ENCODE assay signal across 8 cellular contexts in the genomic region with DNA sequence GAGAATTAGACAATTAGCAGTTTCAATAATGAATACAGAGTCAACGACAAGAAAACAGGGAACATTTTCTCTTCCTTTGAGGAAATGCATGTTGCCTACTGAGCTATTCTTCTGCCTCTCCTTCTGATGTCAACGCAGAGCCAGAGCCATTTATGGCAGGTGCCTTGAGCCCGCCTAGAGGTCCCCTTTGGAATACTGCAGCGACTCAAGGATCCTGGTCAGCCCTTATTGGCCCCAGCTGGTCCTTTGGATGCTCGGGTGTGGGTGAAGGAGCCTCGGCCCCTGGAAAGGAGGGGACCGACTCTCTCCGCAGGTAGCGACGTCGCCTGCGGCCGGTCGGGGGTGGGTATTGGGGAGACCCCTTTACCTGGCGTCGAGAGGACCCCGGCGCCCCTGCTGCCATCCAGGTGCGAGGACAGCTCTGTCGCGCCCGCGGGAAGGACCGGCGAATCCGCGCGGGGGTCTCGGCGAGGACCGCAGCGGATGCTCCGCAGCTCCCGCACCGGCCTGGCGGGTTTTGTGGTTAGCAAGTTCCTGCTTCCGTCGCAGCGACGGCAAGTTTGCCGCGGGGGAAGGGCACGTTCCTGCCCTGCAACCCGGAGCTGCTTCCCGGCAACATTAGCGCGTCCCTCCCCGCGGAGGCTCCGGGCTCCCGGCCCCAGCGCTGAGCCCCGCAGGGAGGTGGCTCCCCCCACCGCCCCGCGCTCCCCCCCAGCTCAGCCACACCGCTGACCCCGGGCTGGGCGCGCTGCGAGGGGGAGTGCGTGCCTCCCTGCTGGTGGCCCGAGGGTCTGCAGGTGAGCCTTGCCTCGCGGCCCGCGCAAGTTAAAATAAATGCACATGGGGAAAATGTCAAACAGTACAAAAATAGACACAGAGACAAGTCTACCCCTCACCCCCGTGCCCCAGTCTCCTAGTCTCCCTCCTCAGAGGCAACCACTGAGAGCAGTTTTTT. TPM values are rescaled to one million over a fixed set of nuclear protein-coding genes. Genes with fewer than 3 reads are reported as not detected.
DNase-seq lines count a peak whose midpoint lies in the region; ATAC-seq and TF ChIP-seq lines count a peak whose summit lies in the region.

MANSC1 (minus strand) TSS at position 532 of the 955 bp plus-strand sequence. CDS start 6,928 bp downstream, outside the sequence.

- no peak within 1 kb of the TSS for H3K27ac Mint-ChIP-seq in GM23338
- peak within 1 kb of the TSS; percentile 14 for H3K27ac Mint-ChIP-seq in stimulated activated memory B cell treated with anti-CD40 and anti-IgM and Interleukin-4, amounts not matched to agents 10 μg/mL and 1 μg/mL and 100 μg/mL, for 72 hours

- DNase-seq in AG09309 (ENCODE audit: low read depth) (no peak), GM23338 (ENCODE audit: low spot score) (peak; percentile 86), NCI-H748 (lab: John Stamatoyannopoulos, UW; ENCODE audit: unreplicated experiment) (peak; percentile 74), epithelial cell of prostate (ENCODE audit: low read depth, low spot score) (no peak)
- peak; percentile 32 for DNase-seq in activated T-cell treated with anti-CD3 and anti-CD28 coated beads, Interleukin-2, amount 50 U/mL, for 4 hours

- peaks cover 4% of the 10 kb centered on the region; the same call in 1 of the 2 replicates for H3F3A ChIP-seq in GM23338 (replicated peaks; ENCODE audit: low read depth)

- peaks cover 15% of the 10 kb centered on the region; the same call in 2 of the 3 replicates for H3K36me3 Mint-ChIP-seq in GM23338 (ENCODE audit: low read depth)
- no peaks in the 10 kb centered on the region for H3K36me3 Mint-ChIP-seq in activated T-cell treated with anti-CD3 and anti-CD28 coated beads, Interleukin-2, amount 50 U/mL, for 4 hours (ENCODE audit: insufficient read depth)
- no peaks in the 10 kb centered on the region for H3K36me3 Mint-ChIP-seq in stimulated activated memory B cell treated with anti-CD40 and anti-IgM and Interleukin-4, amounts not matched to agents 10 μg/mL and 1 μg/mL and 100 μg/mL, for 72 hours

- peak; percentile 91 for ATAC-seq in GM23338
- peak; percentile 83 to 84 for ATAC-seq in activated T-cell treated with anti-CD3 and anti-CD28 coated beads, Interleukin-2, amount 50 U/mL, for 4 hours
- peak; percentile 80 for ATAC-seq in stimulated activated memory B cell treated with anti-CD40 and anti-IgM and Interleukin-4, amounts not matched to agents 10 μg/mL and 1 μg/mL and 100 μg/mL, for 72 hours
- ATAC-seq in GM21825 (IDR thresholded peaks at IDR 0.05; ENCODE audit: unreplicated experiment) = no peak

- no peaks in the 10 kb centered on the region for H3K9me3 ChIP-seq in mononuclear cell (ENCODE audit: low read depth, low read length)

- peak within 1 kb of the TSS; percentile 76 for H3K4me3 Mint-ChIP-seq in GM23338
- peak within 1 kb of the TSS; percentile 69 for H3K4me3 Mint-ChIP-seq in activated T-cell treated with anti-CD3 and anti-CD28 coated beads, Interleukin-2, amount 50 U/mL, for 4 hours
- H3K4me3 Mint-ChIP-seq in stimulated activated memory B cell treated with anti-CD40 and anti-IgM and Interleukin-4, amounts not matched to agents 10 μg/mL and 1 μg/mL and 100 μg/mL, for 72 hours = peak within 1 kb of the TSS; percentile 64

- H3K9me2 ChIP-seq in GM23338 (ENCODE audit: insufficient read depth) = no peaks in the 10 kb centered on the region

- peaks cover 18% of the 10 kb centered on the region; the same call in 1 of the 2 replicates for H3K27me3 ChIP-seq in GM23338 (ENCODE audit: insufficient read depth)
- no peaks in the 10 kb centered on the region for H3K27me3 ChIP-seq in mononuclear cell (ENCODE audit: insufficient read depth, low read length)

- H3K9me3 Mint-ChIP-seq in GM23338 = peaks cover 17% of the 10 kb centered on the region; the same call in 2 of the 3 replicates
- H3K9me3 Mint-ChIP-seq in activated T-cell treated with anti-CD3 and anti-CD28 coated beads, Interleukin-2, amount 50 U/mL, for 4 hours = peaks cover 4% of the 10 kb centered on the region
- no peaks in the 10 kb centered on the region for H3K9me3 Mint-ChIP-seq in stimulated activated memory B cell treated with anti-CD40 and anti-IgM and Interleukin-4, amounts not matched to agents 10 μg/mL and 1 μg/mL and 100 μg/mL, for 72 hours

- H3K79me2 ChIP-seq in GM23338 (replicated peaks; ENCODE audit: insufficient read depth) = no peaks in the 10 kb centered on the region

- peak; percentile 11 for TF ChIP-seq CTCF in AG09309 (IDR thresholded peaks at IDR 0.05; ENCODE audit: control insufficient read depth, insufficient read depth, low read depth, low read length, missing control alignments)
- TF ChIP-seq CTCF in GM23338 (conservative IDR thresholded peaks at IDR 0.05; ENCODE audit: low read depth in 2 of 2) = peak; percentile 19 to 54; a peak in 2 of 4 replicates

- peaks cover 19% of the 10 kb centered on the region for H3K4me1 Mint-ChIP-seq in GM23338
- H3K4me1 Mint-ChIP-seq in activated T-cell treated with anti-CD3 and anti-CD28 coated beads, Interleukin-2, amount 50 U/mL, for 4 hours (ENCODE audit: low read depth) = peaks cover 18% of the 10 kb centered on the region
- peaks cover 7% of the 10 kb centered on the region for H3K4me1 Mint-ChIP-seq in stimulated activated memory B cell treated with anti-CD40 and anti-IgM and Interleukin-4, amounts not matched to agents 10 μg/mL and 1 μg/mL and 100 μg/mL, for 72 hours

- H2AFZ ChIP-seq in GM23338 = peak within 1 kb of the TSS; percentile 68

- peak within 1 kb of the TSS; percentile 60 for H3K4me3 ChIP-seq in AG09309 (ENCODE audit: control insufficient read depth, low read depth, low read length)
- peak within 1 kb of the TSS; percentile 57 for H3K4me3 ChIP-seq in GM23338
- peak within 1 kb of the TSS; percentile 48 for H3K4me3 ChIP-seq in mononuclear cell (ENCODE audit: low read length)

- no peaks in the 10 kb centered on the region for H4K20me1 ChIP-seq in GM23338 (replicated peaks; ENCODE audit: insufficient read depth)

- H3K27me3 Mint-ChIP-seq in GM23338 (ENCODE audit: insufficient read depth, low read depth, poor library complexity) = no peaks in the 10 kb centered on the region
- H3K27me3 Mint-ChIP-seq in activated T-cell treated with anti-CD3 and anti-CD28 coated beads, Interleukin-2, amount 50 U/mL, for 4 hours (ENCODE audit: low read depth) = no peaks in the 10 kb centered on the region
- no peaks in the 10 kb centered on the region for H3K27me3 Mint-ChIP-seq in stimulated activated memory B cell treated with anti-CD40 and anti-IgM and Interleukin-4, amounts not matched to agents 10 μg/mL and 1 μg/mL and 100 μg/mL, for 72 hours

- peak within 1 kb of the TSS; percentile 79 for H3K4me2 ChIP-seq in GM23338

- H3K4me1 ChIP-seq in GM23338 (ENCODE audit: insufficient read depth) (peaks cover 6% of the 10 kb centered on the region), mononuclear cell (ENCODE audit: insufficient read depth, low read length) (peaks cover 19% of the 10 kb centered on the region)

- H3K27ac ChIP-seq in GM23338 (ENCODE audit: low read depth) (no peak within 1 kb of the TSS), epithelial cell of prostate (peak within 1 kb of the TSS; percentile 94)

- no peaks in the 10 kb centered on the region for H3K36me3 ChIP-seq in GM23338 (ENCODE audit: insufficient read depth)

TF ChIP-seq in GM23338, 12 proteins besides CTCF, POLR2A, EP300 and RAD21:
- no peak for TF ChIP-seq REST (IDR thresholded peaks at IDR 0.05; ENCODE audit: unreplicated experiment)
- TF ChIP-seq POLR2AphosphoS5 (IDR thresholded peaks at IDR 0.05; ENCODE audit: low read depth) = peak; percentile 38; the same call in 1 of the 2 replicates
TF ChIP-seq in GM23338: peak in this region for 1.

RNA-seq across cellular contexts. Expression of gene MANSC1, which starts in this region (rescaled TPM):
- 4.0 and 5.1 TPM in 2 replicates for total RNA-seq in GM23338 (2014; rRNA removed; shearing (Covaris generic))
- 4.4 and 5.8 TPM in 2 replicates for polyA plus RNA-seq in GM23338 (2016; fragmentation: Nextera tagmentation; extraction: Ambion mirVana)
- 1 to 10 TPM in 2 of 3 donors, under 1 TPM in 1; 0.79 to 2.5 (median 1.7) TPM for total RNA-seq in activated T-cell treated with anti-CD3 and anti-CD28 coated beads, Interleukin-2, amount 50 U/mL, for 4 hours
- 0.31 TPM for total RNA-seq in mononuclear cell

Comparison
In these comparisons a context has a peak if more than half of its experiments do, and no peak if none do; other contexts are left out.
1. DNase-seq: peak in GM23338 (single experiment), NCI-H748 (single experiment) and activated T-cell treated with anti-CD3 and anti-CD28 coated beads, Interleukin-2, amount 50 U/mL, for 4 hours (single experiment); none in AG09309 (single experiment) and epithelial cell of prostate (single experiment).
2. Peak in every context shown above with its lines, with median percentiles within 50 percentile points of each other: H3K4me3 ChIP-seq and H3K4me3 Mint-ChIP-seq.